ENCODE assay signal across 8 cellular contexts in genomic region chr21:36156815-36157670, GRCh38. TPM values are rescaled to one million over a fixed set of nuclear protein-coding genes. Genes with fewer than 3 reads are reported as not detected.
DNase-seq lines count a peak whose midpoint lies in the region; ATAC-seq, FAIRE-seq and TF ChIP-seq lines count a peak whose summit lies in the region.

Gene DOP1B (plus strand): TSS chr21:36156824. CDS start chr21:36164734, 7,910 bp downstream.

- no peaks in the 10 kb centered on the region for H3K9me3 ChIP-seq in pancreas

- peaks cover 8% of the 10 kb centered on the region for H3K36me3 Mint-ChIP-seq in activated T-helper 1 cell treated with anti-CD3 and anti-CD28 coated beads, Interleukin-12 subunit alpha, Interleukin-12 subunit beta, Interleukin-2, Interleukin-4 antibody, amounts not matched to agents 30 ng/mL and 10 ng/mL and 1 ng/mL, durations not matched to agents 14 hours and 24 hours and 36 hours (ENCODE audit: low read depth)

- WGBS in pancreas, 2 donors = 1% methylated on average over 38 to 83 of the region's 83 CpGs

- peak within 1 kb of the TSS; percentile 86 to 90 (median 90) for H3K27ac ChIP-seq in pancreas

- peak within 1 kb of the TSS; percentile 84 to 97 (median 92) for H3K4me3 ChIP-seq in pancreas

- peak within 1 kb of the TSS; percentile 9 for H3K27ac Mint-ChIP-seq in activated T-helper 1 cell treated with anti-CD3 and anti-CD28 coated beads, Interleukin-12 subunit alpha, Interleukin-12 subunit beta, Interleukin-2, Interleukin-4 antibody, amounts not matched to agents 30 ng/mL and 10 ng/mL and 1 ng/mL, durations not matched to agents 14 hours and 24 hours and 36 hours

- H3K27me3 ChIP-seq in pancreas = no peaks in the 10 kb centered on the region

- peaks cover 10% of the 10 kb centered on the region for H3K4me1 Mint-ChIP-seq in activated T-helper 1 cell treated with anti-CD3 and anti-CD28 coated beads, Interleukin-12 subunit alpha, Interleukin-12 subunit beta, Interleukin-2, Interleukin-4 antibody, amounts not matched to agents 30 ng/mL and 10 ng/mL and 1 ng/mL, durations not matched to agents 14 hours and 24 hours and 36 hours (ENCODE audit: low read depth)

- ATAC-seq in HG02588 (IDR thresholded peaks at IDR 0.05; ENCODE audit: unreplicated experiment) = peak; percentile 30
- peak; percentile 4 to 32 (median 11) for ATAC-seq in pancreas

- peak within 1 kb of the TSS; percentile 86 for H3K4me3 Mint-ChIP-seq in activated T-helper 1 cell treated with anti-CD3 and anti-CD28 coated beads, Interleukin-12 subunit alpha, Interleukin-12 subunit beta, Interleukin-2, Interleukin-4 antibody, amounts not matched to agents 30 ng/mL and 10 ng/mL and 1 ng/mL, durations not matched to agents 14 hours and 24 hours and 36 hours

- H3K27me3 Mint-ChIP-seq in activated T-helper 1 cell treated with anti-CD3 and anti-CD28 coated beads, Interleukin-12 subunit alpha, Interleukin-12 subunit beta, Interleukin-2, Interleukin-4 antibody, amounts not matched to agents 30 ng/mL and 10 ng/mL and 1 ng/mL, durations not matched to agents 14 hours and 24 hours and 36 hours (ENCODE audit: insufficient read depth) = peaks cover 9% of the 10 kb centered on the region

- intact Hi-C loops in activated T-helper 1 cell treated with anti-CD3 and anti-CD28 coated beads, Interleukin-12 subunit alpha, Interleukin-12 subunit beta, Interleukin-2, Interleukin-4 antibody, amounts not matched to agents 30 ng/mL and 10 ng/mL and 1 ng/mL, durations not matched to agents 14 hours and 24 hours and 36 hours (cut with micrococcal nuclease) = loop anchor here (1.0 to 5.0 kb wide), 12 partner anchors 16 to 1210 kb away; partner anchors contain the start of genes CBR3, CHAF1B, DYRK1A and MORC3
- intact Hi-C loops in pancreas (cut with DNase I) = no loop called here

- DNase-seq in DMS53 (lab: John Stamatoyannopoulos, UW) (peak; percentile 60), DMS53 treated with DMSO at 0.1 percent for 48 hours (lab: John Stamatoyannopoulos, UW; ENCODE audit: unreplicated experiment) (no peak), NCI-H146 (lab: John Stamatoyannopoulos, UW) (peak; percentile 66), germinal center (ENCODE audit: low spot score) (peak; percentile 35), pancreas (peak in 2 of 6 donors; percentile 53 to 79), GDM1 (lab: John Stamatoyannopoulos, UW) (no peak)
- peak; percentile 26 for DNase-seq in activated T-helper 1 cell treated with anti-CD3 and anti-CD28 coated beads, Interleukin-12 subunit alpha, Interleukin-12 subunit beta, Interleukin-2, Interleukin-4 antibody, amounts not matched to agents 30 ng/mL and 10 ng/mL and 1 ng/mL, durations not matched to agents 14 hours and 24 hours and 36 hours (ENCODE audit: low spot score)

- TF ChIP-seq CTCF in pancreas (IDR thresholded peaks at IDR 0.05) = no peak

- FAIRE-seq in pancreas (lab: Jason Lieb, UNC) = no peak

- H3K36me3 ChIP-seq in pancreas = no peaks in the 10 kb centered on the region

- no peaks in the 10 kb centered on the region for H3K9me3 Mint-ChIP-seq in activated T-helper 1 cell treated with anti-CD3 and anti-CD28 coated beads, Interleukin-12 subunit alpha, Interleukin-12 subunit beta, Interleukin-2, Interleukin-4 antibody, amounts not matched to agents 30 ng/mL and 10 ng/mL and 1 ng/mL, durations not matched to agents 14 hours and 24 hours and 36 hours

- H3K4me1 ChIP-seq in pancreas = peaks cover 0 to 7% (median 0%) of the 10 kb centered on the region in 3 donors

RNA-seq across cellular contexts. Expression of gene DOP1B, which starts in this region (rescaled TPM):
- total RNA-seq in activated T-helper 1 cell treated with anti-CD3 and anti-CD28 coated beads, Interleukin-12 subunit alpha, Interleukin-12 subunit beta, Interleukin-2, Interleukin-4 antibody, amounts not matched to agents 30 ng/mL and 10 ng/mL and 1 ng/mL, durations not matched to agents 14 hours and 24 hours and 36 hours = 10.6 and 11.5 TPM in 2 replicates
- 10 to 100 TPM in 2 of 6 donors, 1 to 10 TPM in 4; 5.1 to 15.4 (median 7.2) TPM for total RNA-seq in pancreas
- polyA plus RNA-seq in pancreas = 1 to 10 TPM; 3.1 to 4.5 TPM

Comparison
In these comparisons a context has a peak if more than half of its experiments do, and no peak if none do; other contexts are left out.
1. DNase-seq: peak in DMS53 (single experiment), NCI-H146 (single experiment), activated T-helper 1 cell treated with anti-CD3 and anti-CD28 coated beads, Interleukin-12 subunit alpha, Interleukin-12 subunit beta, Interleukin-2, Interleukin-4 antibody, amounts not matched to agents 30 ng/mL and 10 ng/mL and 1 ng/mL, durations not matched to agents 14 hours and 24 hours and 36 hours (single experiment) and germinal center (single experiment); none in DMS53 treated with DMSO at 0.1 percent for 48 hours (single experiment) and GDM1 (single experiment).